Comparison of ENCODE assay signal across 10 cellular contexts in the genomic region with DNA sequence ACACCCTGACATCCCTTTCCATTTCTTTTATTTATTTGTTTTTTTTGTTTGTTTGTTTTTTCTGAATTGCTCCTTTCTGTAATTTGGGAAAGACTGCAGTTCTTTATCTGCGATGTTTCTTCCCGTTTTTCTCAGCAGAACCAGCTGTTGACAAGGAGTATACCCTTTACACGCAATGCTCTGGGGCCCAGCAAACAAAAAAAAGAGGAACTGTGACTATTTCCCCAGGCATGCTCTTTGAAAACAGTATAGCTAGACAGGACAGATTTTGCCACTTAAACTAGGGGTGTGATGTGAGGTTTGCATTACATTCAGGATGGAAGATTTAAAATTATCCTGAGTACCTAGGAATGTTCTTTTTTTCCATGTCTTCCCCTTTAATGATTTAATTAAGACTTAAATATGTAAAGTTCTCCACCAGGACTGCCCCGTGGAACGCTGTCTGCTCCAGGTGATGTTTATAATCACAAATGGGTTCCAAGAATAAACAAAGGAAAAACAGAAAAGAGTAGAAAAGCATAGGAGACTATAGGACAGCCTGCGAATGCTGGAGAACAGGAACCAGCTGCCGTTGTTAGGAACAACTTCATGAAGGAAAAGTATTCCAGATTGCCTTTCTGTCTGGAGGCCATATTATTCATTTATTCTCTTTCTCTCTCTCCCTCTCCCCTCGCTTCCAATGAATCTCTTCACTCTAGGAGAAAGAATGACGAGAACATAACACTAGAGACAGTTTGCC. TPM values are rescaled to one million over a fixed set of nuclear protein-coding genes. Genes with fewer than 3 reads are reported as not detected.
DNase-seq lines count a peak whose midpoint lies in the region; ATAC-seq, FAIRE-seq and TF ChIP-seq lines count a peak whose summit lies in the region.
"Had no signal": no experiment of that assay in that cellular context is flagged by ENCODE, and none has a peak within 500 bp of the region (broad histone marks: within the 10 kb centered on the region; RNA-seq: fewer than 3 reads in every experiment).

No MANE protein-coding gene starts in this region.

- CTCF ChIA-PET in AG04450 (lab: Charles Lee), result interaction anchor here (1.2 to 1.5 kb wide), 2 partner anchors 9 to 44 kb away, joined by 4 to 6 read pairs; partner anchors contain the start of gene TGFBR2

- peak overlapping the region; percentile 16 for H3K27ac Mint-ChIP-seq in astrocyte (ENCODE audit: unreplicated experiment)

- H3K79me2 ChIP-seq in astrocyte (ENCODE audit: insufficient read depth, low read length), result peaks cover 33% of the 10 kb centered on the region

- peaks cover 19% of the 10 kb centered on the region for H3K4me1 Mint-ChIP-seq in astrocyte (ENCODE audit: low read depth, unreplicated experiment)

- no peak overlapping the region for H3K4me3 Mint-ChIP-seq in astrocyte (ENCODE audit: unreplicated experiment)
- H3K4me3 Mint-ChIP-seq: neural crest cell had no signal

- no peaks in the 10 kb centered on the region for H3K27me3 Mint-ChIP-seq in astrocyte (ENCODE audit: low read depth, unreplicated experiment)

- H3K27ac ChIP-seq in AG04450 (ENCODE audit: low read depth, low read length) (peak overlapping the region; percentile 71), astrocyte (ENCODE audit: low read depth, low read length) (peak overlapping the region; percentile 60), rectal smooth muscle tissue (ENCODE audit: low read depth, low read length) (peak overlapping the region; percentile 46)

- H3K36me3 ChIP-seq in astrocyte (ENCODE audit: insufficient read depth, low read length), result peaks cover 73% of the 10 kb centered on the region
- peaks cover 30% of the 10 kb centered on the region for H3K36me3 ChIP-seq in rectal smooth muscle tissue (ENCODE audit: control insufficient read depth, insufficient read depth, low read length)

- peak overlapping the region; percentile 8 for H3K4me2 ChIP-seq in astrocyte (ENCODE audit: low read length)

- H3K36me3 Mint-ChIP-seq in astrocyte (ENCODE audit: low read depth, unreplicated experiment), result peaks cover 30% of the 10 kb centered on the region

- no peaks in the 10 kb centered on the region for H3K9me3 Mint-ChIP-seq in astrocyte (ENCODE audit: unreplicated experiment)
- H3K9me3 Mint-ChIP-seq: neural crest cell had no signal

- peak overlapping the region; percentile 16 for H3K9ac ChIP-seq in astrocyte (ENCODE audit: low read length)
- no peak overlapping the region for H3K9ac ChIP-seq in rectal smooth muscle tissue (ENCODE audit: low read length)

- peaks cover 16% of the 10 kb centered on the region for H3K4me1 ChIP-seq in astrocyte (ENCODE audit: insufficient read depth, low read length)
- peaks cover 21% of the 10 kb centered on the region for H3K4me1 ChIP-seq in rectal smooth muscle tissue (ENCODE audit: control insufficient read depth, insufficient read depth, low read length)

- H2AFZ ChIP-seq in astrocyte (ENCODE audit: low read depth, low read length), result no peak overlapping the region

- H4K20me1 ChIP-seq in astrocyte (ENCODE audit: insufficient read depth, low read length), result peaks cover 13% of the 10 kb centered on the region

- FAIRE-seq in astrocyte (lab: Jason Lieb, UNC), result no peak
- FAIRE-seq: G401.6 had no signal

- H3K4me3 ChIP-seq in AG04450 (ENCODE audit: low read depth, low read length) (no peak overlapping the region), astrocyte (ENCODE audit: insufficient read depth, low read depth, low read length) (no peak overlapping the region), rectal smooth muscle tissue (ENCODE audit: low read length) (no peak overlapping the region)

- H3K9me3 ChIP-seq in AG04450 (ENCODE audit: control insufficient read depth, insufficient read depth, low read length) (no peaks in the 10 kb centered on the region), astrocyte (ENCODE audit: insufficient read depth, low read depth, low read length) (no peaks in the 10 kb centered on the region)

- peak; percentile 40 for ATAC-seq in HG03457 (IDR thresholded peaks at IDR 0.05; ENCODE audit: unreplicated experiment)

- POLR2A ChIA-PET in AG04450 (lab: Yijun Ruan, JAX), result interaction anchor here (0.7 to 1.8 kb wide), 6 partner anchors 9 to 106 kb away, joined by 3 to 13 read pairs (median 7); partner anchors contain the start of gene TGFBR2

- no peak for TF ChIP-seq CTCF in AG04450 (IDR thresholded peaks at IDR 0.05; ENCODE audit: low read depth, low read length)
- no peak for TF ChIP-seq CTCF in astrocyte (IDR thresholded peaks at IDR 0.05; ENCODE audit: insufficient read depth, low read depth, low read length)

- no peaks in the 10 kb centered on the region for H3K27me3 ChIP-seq in AG04450 (ENCODE audit: control insufficient read depth, insufficient read depth, low read length)
- H3K27me3 ChIP-seq in astrocyte (ENCODE audit: insufficient read depth, low read length), result no peaks in the 10 kb centered on the region
- H3K27me3 ChIP-seq in rectal smooth muscle tissue (ENCODE audit: control insufficient read depth, insufficient read depth, low read length), result no peaks in the 10 kb centered on the region

- DNase-seq in AG04450 (ENCODE audit: low read depth, low spot score) (peak; percentile 72), GM19240 (ENCODE audit: insufficient read length, low spot score) (peak; percentile 8), astrocyte (ENCODE audit: low read depth) (peak; percentile 36), NCI-H748 treated with DMSO at 0.1 percent for 48 hours (lab: John Stamatoyannopoulos, UW) (no peak), NCI-H1930 (lab: John Stamatoyannopoulos, UW) (no peak), NCI-H2107 treated with DMSO at 0.1 percent for 48 hours (lab: John Stamatoyannopoulos, UW; ENCODE audit: unreplicated experiment) (no peak)

RNA-seq across cellular contexts. Expression of gene TGFBR2, which starts 43.3 kb away (rescaled TPM):
- polyA plus RNA-seq in AG04450 (2011; rRNA removed), result 155 and 158 TPM in 2 replicates
- polyA minus RNA-seq in AG04450 (2011; rRNA and poly(A)+ RNA removed), result 158 and 168 TPM in 2 replicates
- 39.9 and 44.1 TPM in 2 replicates for total RNA-seq in astrocyte

Comparison
In these comparisons a context has a peak if more than half of its experiments do, and no peak if none do; other contexts are left out.
1. DNase-seq: peak in AG04450 (single experiment), GM19240 (single experiment) and astrocyte (single experiment); none in NCI-H748 treated with DMSO at 0.1 percent for 48 hours (single experiment), NCI-H1930 (0 of 2) and NCI-H2107 treated with DMSO at 0.1 percent for 48 hours (single experiment).
2. Peak in every context shown above with its lines, with median percentiles within 50 percentile points of each other: H3K27ac ChIP-seq.